In the genomic region with DNA sequence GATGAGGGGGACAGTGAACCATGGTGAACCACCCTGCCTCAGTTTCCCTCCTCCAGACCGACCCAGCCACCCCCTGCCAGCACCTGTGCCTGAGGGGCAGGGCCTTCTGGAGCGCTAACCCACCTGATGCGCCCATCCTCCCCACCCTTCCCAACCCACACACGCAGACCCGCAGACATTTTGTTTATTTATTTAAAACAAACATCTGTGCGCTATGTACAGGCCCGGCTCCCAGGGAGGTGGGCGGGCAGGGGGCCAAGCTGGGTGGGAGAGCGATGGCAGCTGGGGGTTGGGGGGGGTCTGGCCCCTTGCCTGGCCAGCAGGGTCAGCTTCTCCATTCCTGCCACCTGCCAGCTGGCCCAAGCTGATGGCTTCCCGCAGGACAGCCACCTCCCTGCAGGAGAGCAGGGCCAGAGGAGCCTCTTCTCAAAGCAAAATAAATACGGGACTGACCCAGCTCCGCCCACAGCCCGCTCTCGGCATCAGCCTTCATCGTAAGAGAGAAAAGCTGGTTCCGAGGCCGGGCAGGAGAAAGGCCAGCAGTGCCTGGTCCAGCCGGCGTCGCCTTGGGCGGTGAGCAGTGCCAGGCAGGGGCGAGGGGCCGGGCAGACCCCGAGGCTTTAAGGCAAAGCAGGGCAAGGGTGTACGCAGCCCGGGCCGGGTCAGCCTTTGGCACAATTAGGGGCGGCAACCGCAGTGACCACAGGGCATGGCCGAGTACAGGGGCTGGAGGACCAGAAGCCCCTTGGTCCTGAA, we compare ENCODE assay signal across 24 cellular contexts. TPM values are rescaled to one million over a fixed set of nuclear protein-coding genes. Genes with fewer than 3 reads are reported as not detected.
DNase-seq lines count a peak whose midpoint lies in the region; ATAC-seq and TF ChIP-seq lines count a peak whose summit lies in the region.
"Had no signal": no experiment of that assay in that cellular context is flagged by ENCODE, and none has a peak within 500 bp of the region (broad histone marks: within the 10 kb centered on the region; RNA-seq: fewer than 3 reads in every experiment).

No MANE protein-coding gene starts in this region.

- DNase-seq in left ventricle myocardium superior (no peak), cardiac septum (ENCODE audit: low spot score) (no peak), RWPE1 (ENCODE audit: low spot score) (no peak), left lobe of liver (ENCODE audit: low spot score) (no peak), CD1c-positive myeloid dendritic cell (ENCODE audit: extremely low spot score) (no peak), occipital lobe (lab: John Stamatoyannopoulos, UW) (no peak)
- DNase-seq in naive thymus-derived CD4-positive, alpha-beta T cell = no peak
- DNase-seq: activated CD4-positive, alpha-beta T cell treated with anti-CD3 and anti-CD28 coated beads for 36 hours; activated CD8-positive, alpha-beta memory T cell treated with anti-CD3 and anti-CD28 coated beads, Interleukin-2, amount 50 U/mL, for 4 hours; activated gamma-delta T cell treated with Interleukin-2 at 50 U/mL for 16 hours; amniotic stem cell; cerebellar nuclear complex; H9; hippocampal formation; Karpas-422; kidney; midbrain; NCI-H1105 treated with DMSO at 0.1 percent for 48 hours; right lobe of liver; T1000 had no signal

- H3K27me3 ChIP-seq in naive thymus-derived CD4-positive, alpha-beta T cell (ENCODE audit: control insufficient read depth in 2 of 2, insufficient read depth in 2 of 2, low read length in 2 of 2) = no peaks in the 10 kb centered on the region
- H3K27me3 ChIP-seq: right lobe of liver had no signal

- no peak overlapping the region for H3K4me3 ChIP-seq in naive thymus-derived CD4-positive, alpha-beta T cell (ENCODE audit: low read length)
- H3K4me3 ChIP-seq: right lobe of liver, SK-N-MC had no signal

- H3K27ac ChIP-seq in RWPE1 = peak overlapping the region; percentile 2; the same call in 1 of the 2 replicates
- no peak overlapping the region for H3K27ac ChIP-seq in naive thymus-derived CD4-positive, alpha-beta T cell (ENCODE audit: low read depth, low read length)
- H3K27ac ChIP-seq: right lobe of liver, SK-N-MC had no signal

- H3K4me3 Mint-ChIP-seq in naive thymus-derived CD4-positive, alpha-beta T cell = no peak overlapping the region
- H3K4me3 Mint-ChIP-seq: activated CD4-positive, alpha-beta T cell treated with anti-CD3 and anti-CD28 coated beads for 36 hours; H9 had no signal

- H3K36me3 Mint-ChIP-seq in naive thymus-derived CD4-positive, alpha-beta T cell = no peaks in the 10 kb centered on the region

- no peaks in the 10 kb centered on the region for H3K9me3 Mint-ChIP-seq in naive thymus-derived CD4-positive, alpha-beta T cell

- H3K9me3 ChIP-seq in naive thymus-derived CD4-positive, alpha-beta T cell (ENCODE audit: control insufficient read depth in 2 of 3, low read length in 3 of 3) = no peaks in the 10 kb centered on the region
- H3K9me3 ChIP-seq: right lobe of liver had no signal

- TF ChIP-seq CTCF in RWPE1 (conservative IDR thresholded peaks at IDR 0.05; ENCODE audit: low read depth) = no peak

- peaks cover 0 to 3% (median 0%) of the 10 kb centered on the region in 7 donors for H3K4me1 Mint-ChIP-seq in naive thymus-derived CD4-positive, alpha-beta T cell
- H3K4me1 Mint-ChIP-seq: activated CD4-positive, alpha-beta T cell treated with anti-CD3 and anti-CD28 coated beads for 36 hours; H9 had no signal

- POLR2A ChIA-PET in RWPE1 (lab: Yijun Ruan, JAX; ENCODE audit: low non-redundant PET) = no interaction called here
- POLR2A ChIA-PET in naive thymus-derived CD4-positive, alpha-beta T cell (lab: Charles Lee) = no interaction called here

- H3K36me3 ChIP-seq in naive thymus-derived CD4-positive, alpha-beta T cell (ENCODE audit: control insufficient read depth in 2 of 3, insufficient read depth in 3 of 3, low read length in 3 of 3) = peaks cover 0 to 4% (median 0%) of the 10 kb centered on the region in 3 experiments

- ATAC-seq in left ventricle myocardium superior (peak; percentile 12), left lobe of liver (peak; percentile 9), GM18868 (IDR thresholded peaks at IDR 0.05; ENCODE audit: unreplicated experiment) (no peak)
- no peak for ATAC-seq in naive thymus-derived CD4-positive, alpha-beta T cell
- ATAC-seq: activated CD4-positive, alpha-beta T cell treated with anti-CD3 and anti-CD28 coated beads for 36 hours had no signal

- CTCF ChIA-PET in RWPE1 (lab: Yijun Ruan, JAX) = interaction anchor here (0.5 to 1.9 kb wide), 4 partner anchors 18 to 57 kb away, joined by 3 to 6 read pairs (median 6); a partner anchor contains a TSS
- CTCF ChIA-PET in naive thymus-derived CD4-positive, alpha-beta T cell (lab: Charles Lee) = no interaction called here

- H3K27ac Mint-ChIP-seq in naive thymus-derived CD4-positive, alpha-beta T cell = no peak overlapping the region
- H3K27ac Mint-ChIP-seq: activated CD4-positive, alpha-beta T cell treated with anti-CD3 and anti-CD28 coated beads for 36 hours had no signal

- H3K4me1 ChIP-seq in naive thymus-derived CD4-positive, alpha-beta T cell (ENCODE audit: control insufficient read depth in 2 of 2, insufficient read depth in 2 of 2, low read length in 2 of 2) = no peaks in the 10 kb centered on the region
- H3K4me1 ChIP-seq: right lobe of liver had no signal

- intact Hi-C loops in left ventricle myocardium superior (cut with micrococcal nuclease) (no loop called here), cardiac septum (cut with DNase I) (no loop called here)
- intact Hi-C loops in naive thymus-derived CD4-positive, alpha-beta T cell (cut with micrococcal nuclease) = no loop called here

- H3K27me3 Mint-ChIP-seq in naive thymus-derived CD4-positive, alpha-beta T cell = peaks cover 0 to 3% (median 0%) of the 10 kb centered on the region in 5 donors
- H3K27me3 Mint-ChIP-seq: activated CD4-positive, alpha-beta T cell treated with anti-CD3 and anti-CD28 coated beads for 36 hours had no signal

RNA-seq across cellular contexts. Expression of a gene that starts 10.9 kb away (rescaled TPM):
- total RNA-seq in left ventricle myocardium superior (1.7 TPM), cardiac septum (12.9 TPM), left lobe of liver (not detected), occipital lobe (0.31 TPM)
- total RNA-seq in naive thymus-derived CD4-positive, alpha-beta T cell = 10 to 100 TPM in 1 of 5 experiments, 1 to 10 TPM in 1, under 1 TPM in 2, not detected in 1; 0.46 to 13.0 (median 1.4) TPM
- under 1 TPM; 0.31 to 0.77 TPM for polyA plus RNA-seq in naive thymus-derived CD4-positive, alpha-beta T cell
- total RNA-seq: activated CD4-positive, alpha-beta T cell treated with anti-CD3 and anti-CD28 coated beads for 36 hours; OCI-LY7 had no signal

RNA-seq across cellular contexts. Expression of a gene that starts 15.0 kb away (rescaled TPM):
- total RNA-seq in left ventricle myocardium superior (23.9 TPM), cardiac septum (26.0 TPM), left lobe of liver (27.3 TPM), occipital lobe (13.6 TPM)
- 10 to 100 TPM; 54.8 to 78.2 (median 68.0) TPM for total RNA-seq in naive thymus-derived CD4-positive, alpha-beta T cell
- 10 to 100 TPM; 49.3 to 59.1 TPM for polyA plus RNA-seq in naive thymus-derived CD4-positive, alpha-beta T cell

RNA-seq across cellular contexts. Expression of a gene that starts 20.8 kb away (rescaled TPM):
- total RNA-seq in left ventricle myocardium superior (33.8 TPM), cardiac septum (41.5 TPM), left lobe of liver (61.2 TPM), occipital lobe (20.9 TPM)
- 100 to 1,000 TPM in 1 of 5 experiments, 10 to 100 TPM in 4; 18.4 to 112 (median 26.7) TPM for total RNA-seq in naive thymus-derived CD4-positive, alpha-beta T cell
- 1 to 10 TPM; 1.8 to 2.5 TPM for polyA plus RNA-seq in naive thymus-derived CD4-positive, alpha-beta T cell

RNA-seq across cellular contexts. Expression of a gene that starts 24.4 kb away (rescaled TPM):
- total RNA-seq in left ventricle myocardium superior (18.3 TPM), cardiac septum (5.9 TPM), left lobe of liver (not detected), occipital lobe (0.16 TPM)
- 1 to 10 TPM in 1 of 5 experiments, under 1 TPM in 2, not detected in 2; 0.12 to 1.9 (median 0.13) TPM for total RNA-seq in naive thymus-derived CD4-positive, alpha-beta T cell
- polyA plus RNA-seq in naive thymus-derived CD4-positive, alpha-beta T cell = not detected
- total RNA-seq: activated CD4-positive, alpha-beta T cell treated with anti-CD3 and anti-CD28 coated beads for 36 hours; NCI-H460; OCI-LY7; right lobe of liver had no signal

RNA-seq across cellular contexts. Expression of a gene that starts 24.6 kb away (rescaled TPM):
- total RNA-seq in left ventricle myocardium superior (0.17 TPM), cardiac septum (0.22 TPM), left lobe of liver (0.08 TPM), occipital lobe (not detected)
- 1 to 10 TPM in 1 of 5 experiments, under 1 TPM in 3, not detected in 1; 0.27 to 4.6 (median 0.50) TPM for total RNA-seq in naive thymus-derived CD4-positive, alpha-beta T cell
- polyA plus RNA-seq in naive thymus-derived CD4-positive, alpha-beta T cell = under 1 TPM; 0.06 to 0.25 TPM
- total RNA-seq: H9, NCI-H460 had no signal

Comparison
In these comparisons a context has a peak if more than half of its experiments do, and no peak if none do; other contexts are left out.
1. ATAC-seq: peak in left ventricle myocardium superior (single experiment) and left lobe of liver (single experiment); none in GM18868 (single experiment) and naive thymus-derived CD4-positive, alpha-beta T cell (single experiment).